Comparison of ENCODE assay signal across 8 cellular contexts in genomic region chr3:161305095-161305991, GRCh38.
DNase-seq lines count a peak whose midpoint lies in the region; ATAC-seq and TF ChIP-seq lines count a peak whose summit lies in the region.

No MANE protein-coding gene starts in this region.

- no peak overlapping the region for H3K27ac ChIP-seq in C4-2B

- in situ Hi-C loops in SK-MEL-5 (cut with HindIII; ENCODE audit: low pct_unique_long_range_greater_than_20kb, low sequenced_read_pairs) = no loop called here

- peak; percentile 92 for TF ChIP-seq CTCF in C4-2B (conservative IDR thresholded peaks at IDR 0.05)
- TF ChIP-seq CTCF in GM20000 (IDR thresholded peaks at IDR 0.05; ENCODE audit: extremely low read depth, missing control alignments) = peak; percentile 18

- DNase-seq in GM20000 (ENCODE audit: low spot score) = no peak
- peak; percentile 32 for DNase-seq in SK-MEL-5 (ENCODE audit: low read depth, low spot score)
- peak; percentile 35 for DNase-seq in iPS-NIHi11 (ENCODE audit: low spot score)
- no peak for DNase-seq in hypothalamus (lab: John Stamatoyannopoulos, UW)
- DNase-seq in DMS79 (lab: John Stamatoyannopoulos, UW) = no peak

- ATAC-seq in HG02759 (IDR thresholded peaks at IDR 0.05; ENCODE audit: unreplicated experiment) (no peak), GM21381 (IDR thresholded peaks at IDR 0.05; ENCODE audit: unreplicated experiment) (no peak)

Comparison
In these comparisons a context has a peak if more than half of its experiments do, and no peak if none do; other contexts are left out.
1. DNase-seq: peak in SK-MEL-5 (single experiment) and iPS-NIHi11 (single experiment); none in GM20000 (single experiment), hypothalamus (0 of 51) and DMS79 (single experiment).